Comparison of ENCODE assay signal across 1 cellular context in genomic region chr14:61103541-61104339, GRCh38.
TF ChIP-seq lines count a peak whose summit lies in the region.

No MANE protein-coding gene starts in this region.

TF ChIP-seq in H1, 55 proteins besides CTCF, POLR2A, EP300 and RAD21 (continued from another document):
- TF ChIP-seq BACH1 (IDR thresholded peaks at IDR 0.05; ENCODE audit: low read length) (peak; percentile 58), NRF1 (IDR thresholded peaks at IDR 0.05; ENCODE audit: low read depth, low read length) (no peak)
- TF ChIP-seq, protein P1, sequence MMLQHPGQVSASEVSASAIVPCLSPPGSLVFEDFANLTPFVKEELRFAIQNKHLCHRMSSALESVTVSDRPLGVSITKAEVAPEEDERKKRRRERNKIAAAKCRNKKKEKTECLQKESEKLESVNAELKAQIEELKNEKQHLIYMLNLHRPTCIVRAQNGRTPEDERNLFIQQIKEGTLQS (IDR thresholded peaks at IDR 0.05; ENCODE audit: insufficient read depth, low read depth, low read length) = peak; percentile 42; the same call in 1 of the 2 replicates
